In the genomic region with DNA sequence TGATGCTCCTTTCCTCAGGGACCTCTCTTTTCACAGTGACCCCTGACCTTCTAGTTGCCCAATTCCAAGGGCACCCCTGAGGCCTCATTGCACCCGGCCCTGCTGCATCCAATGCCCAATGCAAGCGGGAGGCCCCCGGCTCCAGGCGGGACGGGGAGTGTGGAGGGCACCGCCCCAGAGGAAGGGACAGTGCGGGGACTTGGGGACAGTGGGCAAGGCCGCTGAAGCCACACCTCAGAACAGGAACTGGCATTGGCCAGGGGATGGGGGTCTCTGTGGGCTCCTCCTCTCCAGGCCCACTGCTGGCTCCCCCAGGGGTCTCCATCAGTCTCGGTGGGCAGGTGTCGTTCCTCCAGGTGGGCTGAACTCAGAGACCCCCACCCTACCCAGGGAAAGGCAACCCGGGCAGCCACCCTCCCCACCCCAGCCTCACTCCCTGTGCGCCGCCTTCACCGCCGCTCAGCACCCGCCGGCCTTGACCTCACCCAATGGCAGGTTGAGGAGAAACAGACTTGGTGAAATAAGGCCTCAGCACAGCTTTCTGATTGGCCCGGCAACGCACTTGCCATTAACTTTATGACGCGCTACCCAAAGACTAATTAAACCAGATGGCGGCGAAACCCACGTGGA, we compare ENCODE assay signal across 10 cellular contexts.
"Had no signal": no experiment of that assay in that cellular context is flagged by ENCODE, and none has a peak within 500 bp of the region (broad histone marks: within the 10 kb centered on the region; RNA-seq: fewer than 3 reads in every experiment).

No MANE protein-coding gene starts in this region.

- H3K9me3 ChIP-seq: HAP-1 had no signal

- H3K27ac ChIP-seq: GM23248 had no signal

- H2AFZ ChIP-seq: GM23248, GM23338 had no signal

- H3K4me2 ChIP-seq: GM23338 had no signal

- H3K4me1 ChIP-seq: HAP-1 had no signal

- ATAC-seq: GM23338, HCT116 had no signal

- H3K9ac ChIP-seq: GM23248 had no signal

- H3K9me3 Mint-ChIP-seq: GM23338, H9 had no signal

- H3K4me3 Mint-ChIP-seq: GM23338, H9, HFFc6 had no signal

- H3K4me3 ChIP-seq: GM23248, GM23338, HAP-1 had no signal

- FAIRE-seq: H54 had no signal

- DNase-seq: GM23248, GOT3, H7, H9, HCEC 1CT, HFFc6 had no signal

- H3K27ac Mint-ChIP-seq: GM23338, HFFc6 had no signal

- H3K36me3 ChIP-seq: HAP-1 had no signal
